In the genomic region with DNA sequence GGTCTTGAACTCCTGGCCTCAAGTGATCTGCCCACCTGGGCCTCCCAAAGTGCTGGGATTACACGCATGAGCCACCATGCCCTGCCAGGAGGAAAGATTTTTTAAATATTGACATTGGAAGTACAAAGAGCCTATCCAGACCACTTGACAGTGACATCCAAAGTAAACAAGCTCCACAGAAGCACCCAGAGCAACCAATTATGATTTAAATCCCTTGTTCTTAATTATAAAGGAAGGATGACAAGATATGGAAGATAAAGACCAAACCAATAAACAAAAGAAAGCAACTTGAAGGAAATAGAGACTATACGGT, we compare ENCODE assay signal across 15 cellular contexts. TPM values are rescaled to one million over a fixed set of nuclear protein-coding genes. Genes with fewer than 3 reads are reported as not detected.
A peak's percentile ranks its signal among the peaks of the same experiment; 100 is the strongest.
DNase-seq lines count a peak whose midpoint lies in the region; ATAC-seq and TF ChIP-seq lines count a peak whose summit lies in the region.
"Had no signal": no experiment of that assay in that cellular context is flagged by ENCODE, and none has a peak within 500 bp of the region (broad histone marks: within the 10 kb centered on the region; RNA-seq: fewer than 3 reads in every experiment).

No MANE protein-coding gene starts in this region.

- 39% methylated on average over 2 of the region's 2 CpGs for WGBS in smooth muscle cell (ENCODE audit: low lambda C conversion rate)

- H3K79me2 ChIP-seq in fibroblast of lung (ENCODE audit: control insufficient read depth, insufficient read depth, low read length) (no peaks in the 10 kb centered on the region), smooth muscle cell (ENCODE audit: low read depth) (no peaks in the 10 kb centered on the region)

- no peaks in the 10 kb centered on the region for H3K9me3 ChIP-seq in fibroblast of lung (ENCODE audit: control insufficient read depth, insufficient read depth, low read depth, low read length)
- H3K9me3 ChIP-seq in smooth muscle cell (replicated peaks; ENCODE audit: low read depth) = no peaks in the 10 kb centered on the region
- H3K9me3 ChIP-seq: A549 had no signal

- H3K4me3 ChIP-seq in fibroblast of lung (replicated peaks in 1 of 4; ENCODE audit: control extremely low read depth in 1 of 4, insufficient read depth in 1 of 4, low read depth in 3 of 4, low read length in 4 of 4) = no peak overlapping the region
- H3K4me3 ChIP-seq in smooth muscle cell = no peak overlapping the region
- H3K4me3 ChIP-seq: A549 had no signal

- peak overlapping the region; percentile 51 for H3K27ac ChIP-seq in fibroblast of lung (ENCODE audit: insufficient read depth, low read length)
- H3K27ac ChIP-seq in smooth muscle cell (ENCODE audit: low read depth) = peak overlapping the region; percentile 42
- H3K27ac ChIP-seq: C4-2B had no signal

- H3K4me1 ChIP-seq in fibroblast of lung (ENCODE audit: control insufficient read depth, extremely low read depth, insufficient read depth, low read length) (peaks cover 3% of the 10 kb centered on the region), smooth muscle cell (ENCODE audit: low read depth) (no peaks in the 10 kb centered on the region)
- H3K4me1 ChIP-seq: A549 had no signal

- H3K27me3 ChIP-seq in fibroblast of lung (ENCODE audit: control insufficient read depth, insufficient read depth, low read length) (no peaks in the 10 kb centered on the region), smooth muscle cell (ENCODE audit: low read depth) (no peaks in the 10 kb centered on the region)

- H4K20me1 ChIP-seq in fibroblast of lung (ENCODE audit: control insufficient read depth, extremely low read depth, insufficient read depth, low read length) (no peaks in the 10 kb centered on the region), smooth muscle cell (ENCODE audit: low read depth) (no peaks in the 10 kb centered on the region)

- no peak overlapping the region for H3K4me2 ChIP-seq in fibroblast of lung (ENCODE audit: extremely low read depth, insufficient read depth, low read length)
- H3K4me2 ChIP-seq in smooth muscle cell = no peak overlapping the region
- H3K4me2 ChIP-seq: A549 had no signal

- TF ChIP-seq CTCF in fibroblast of lung (conservative IDR thresholded peaks at IDR 0.05 in 1 of 2, IDR thresholded peaks at IDR 0.05 in 1 of 2; ENCODE audit: low read depth in 1 of 2, low read length in 2 of 2) (no peak), smooth muscle cell (IDR thresholded peaks at IDR 0.05; ENCODE audit: borderline replicate concordance, insufficient read depth, poor library complexity, severe bottlenecking) (no peak)

- no peaks in the 10 kb centered on the region for H3K36me3 ChIP-seq in fibroblast of lung (ENCODE audit: control insufficient read depth, insufficient read depth, low read length)
- no peaks in the 10 kb centered on the region for H3K36me3 ChIP-seq in smooth muscle cell (ENCODE audit: low read depth)

- H3K9ac ChIP-seq in fibroblast of lung (ENCODE audit: insufficient read depth, low read length) (no peak overlapping the region), smooth muscle cell (ENCODE audit: low read depth) (no peak overlapping the region)

- DNase-seq in NCI-H187 treated with DMSO at 0.1 percent for 48 hours (lab: John Stamatoyannopoulos, UW) (peak; percentile 0), NCI-H187 (lab: John Stamatoyannopoulos, UW) (no peak), NCI-H345 (lab: John Stamatoyannopoulos, UW) (peak; percentile 19), fibroblast of lung (ENCODE audit: low read depth in 2 of 2) (no peak), smooth muscle cell (lab: John Stamatoyannopoulos, UW; ENCODE audit: unreplicated experiment) (no peak), 8988T (no peak), ACHN (no peak)
- DNase-seq: activated CD4-positive, alpha-beta T cell treated with anti-CD3 and anti-CD28 coated beads, Interleukin-2, amount 50 U/mL, for 48 hours; activated naive CD4-positive, alpha-beta T cell; activated T-cell treated with anti-CD3 and anti-CD28 coated beads for 4 hours; T-cell had no signal

- H3F3A ChIP-seq in smooth muscle cell (ENCODE audit: low read depth) = peaks cover 7% of the 10 kb centered on the region

- in situ Hi-C loops in ACHN (cut with HindIII; ENCODE audit: low pct_ligation_motif_present, low pct_unique_long_range_greater_than_20kb, low sequenced_read_pairs) = no loop called here

- ATAC-seq in HG02759 (IDR thresholded peaks at IDR 0.05; ENCODE audit: unreplicated experiment) = no peak
- ATAC-seq: Right ventricle myocardium inferior, T-cell had no signal

- H2AFZ ChIP-seq in fibroblast of lung (ENCODE audit: low read length) (no peak overlapping the region), smooth muscle cell (ENCODE audit: low read depth) (no peak overlapping the region)

RNA-seq across cellular contexts. Expression of gene RPL34, which starts 27.7 kb away (rescaled TPM):
- total RNA-seq in fibroblast of lung (625 and 867 TPM in 2 replicates), smooth muscle cell (1,242 and 1,362 TPM in 2 replicates)
- polyA plus RNA-seq in fibroblast of lung (1,508 and 1,935 TPM in 2 replicates), smooth muscle cell (695 and 819 TPM in 2 replicates)
- 2,031 and 2,402 TPM in 2 replicates for polyA plus RNA-seq in fibroblast of lung (2012)
- 166 and 178 TPM in 2 replicates for polyA minus RNA-seq in fibroblast of lung (ENCODE audit: low replicate concordance)

RNA-seq across cellular contexts. Expression of gene OSTC, which starts 57.8 kb away (rescaled TPM):
- 108 and 171 TPM in 2 replicates for total RNA-seq in fibroblast of lung
- polyA plus RNA-seq in fibroblast of lung = 154 and 312 TPM in 2 replicates
- polyA plus RNA-seq in fibroblast of lung (2012) = 141 and 249 TPM in 2 replicates
- 19.7 and 45.2 TPM in 2 replicates for polyA minus RNA-seq in fibroblast of lung (ENCODE audit: low replicate concordance)
- total RNA-seq in smooth muscle cell = 765 and 825 TPM in 2 replicates
- polyA plus RNA-seq in smooth muscle cell = 607 and 754 TPM in 2 replicates

Comparison
In these comparisons a context has a peak if more than half of its experiments do, and no peak if none do; other contexts are left out.
1. DNase-seq: peak in NCI-H187 treated with DMSO at 0.1 percent for 48 hours (single experiment) and NCI-H345 (single experiment); none in NCI-H187 (0 of 2), fibroblast of lung (0 of 2), smooth muscle cell (single experiment), 8988T (single experiment) and ACHN (single experiment).